In genomic region chr11:120342678-120343077, GRCh38 we compare ENCODE assay signal across 1 cellular context.
A peak's percentile ranks its signal among the peaks of the same experiment; 100 is the strongest.
TF ChIP-seq lines count a peak whose summit lies in the region.

No MANE protein-coding gene starts in this region.

TF ChIP-seq in HepG2, 621 proteins besides CTCF, POLR2A, EP300 and RAD21 (continued from another document):
- TF ChIP-seq ZFP1 (CRISPR knock-in tag; IDR thresholded peaks at IDR 0.05): peak; percentile 82; the same call in 1 of the 2 replicates
